9 cellular contexts compared by ENCODE assay signal in the genomic region with DNA sequence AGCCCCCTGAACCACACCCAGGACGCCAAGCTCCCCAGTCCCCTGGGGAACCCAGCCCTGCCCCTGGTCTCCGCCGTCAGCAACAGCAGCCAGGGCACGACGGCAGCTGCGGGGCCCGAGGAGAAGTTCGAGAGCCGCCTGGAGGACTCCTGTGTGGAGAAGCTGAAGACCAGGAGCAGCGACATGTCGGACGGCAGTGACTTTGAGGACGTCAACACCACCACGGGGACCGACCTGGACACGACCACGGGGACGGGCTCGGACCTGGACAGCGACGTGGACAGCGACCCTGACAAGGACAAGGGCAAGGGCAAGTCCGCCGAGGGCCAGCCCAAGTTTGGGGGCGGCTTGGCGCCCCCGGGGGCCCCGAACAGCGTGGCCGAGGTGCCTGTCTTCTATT. TPM values are rescaled to one million over a fixed set of nuclear protein-coding genes. Genes with fewer than 3 reads are reported as not detected.
"Had no signal": no experiment of that assay in that cellular context is flagged by ENCODE, and none has a peak within 500 bp of the region (broad histone marks: within the 10 kb centered on the region; RNA-seq: fewer than 3 reads in every experiment).

No MANE protein-coding gene starts in this region.

- H3K27ac ChIP-seq: GM23248 had no signal

- H3K4me1 ChIP-seq: HAP-1 had no signal

- H3K36me3 ChIP-seq: HAP-1 had no signal

- ATAC-seq: GM23338, HCT116 had no signal

- H3K4me3 ChIP-seq: GM23248, GM23338, HAP-1 had no signal

- DNase-seq: GM23248, GOT3, H7, H9, HCEC 1CT, HFFc6 had no signal

RNA-seq across cellular contexts. Expression of a gene that starts 42.7 kb away (rescaled TPM):
- total RNA-seq: GM23248 had no signal
- polyA plus RNA-seq: GM23248 had no signal
